Comparison of ENCODE assay signal across 8 cellular contexts in genomic region chr1:151055581-151055980, GRCh38. TPM values are rescaled to one million over a fixed set of nuclear protein-coding genes. Genes with fewer than 3 reads are reported as not detected.
DNase-seq lines count a peak whose midpoint lies in the region; ATAC-seq and TF ChIP-seq lines count a peak whose summit lies in the region.

No MANE protein-coding gene starts in this region.

- H3K4me1 ChIP-seq in muscle layer of colon (ENCODE audit: insufficient read depth, low read length), result peaks cover 30% of the 10 kb centered on the region
- peaks cover 22 to 38% of the 10 kb centered on the region in 2 donors for H3K4me1 ChIP-seq in thoracic aorta (ENCODE audit: control insufficient read depth in 1 of 2, low read depth in 2 of 2)

- no peak for ATAC-seq in activated T-cell treated with anti-CD3 and anti-CD28 coated beads, Interleukin-2, amount 50 U/mL, for 4 hours
- no peak for ATAC-seq in thoracic aorta (ENCODE audit: insufficient number of reproducible peaks, low FRiP score, low read depth)
- no peak for ATAC-seq in HG03565 (IDR thresholded peaks at IDR 0.05; ENCODE audit: unreplicated experiment)

- no peaks in the 10 kb centered on the region for H3K27me3 Mint-ChIP-seq in activated T-cell treated with anti-CD3 and anti-CD28 coated beads, Interleukin-2, amount 50 U/mL, for 4 hours (ENCODE audit: low read depth)
- H3K27me3 Mint-ChIP-seq in activated naive CD8-positive, alpha-beta T cell treated with anti-CD3 and anti-CD28 coated beads for 36 hours, result no peaks in the 10 kb centered on the region

- peaks cover 48% of the 10 kb centered on the region for H3K36me3 Mint-ChIP-seq in activated T-cell treated with anti-CD3 and anti-CD28 coated beads, Interleukin-2, amount 50 U/mL, for 4 hours (ENCODE audit: insufficient read depth)
- peaks cover 68% of the 10 kb centered on the region for H3K36me3 Mint-ChIP-seq in activated naive CD8-positive, alpha-beta T cell treated with anti-CD3 and anti-CD28 coated beads for 36 hours

- H3K9me3 ChIP-seq in muscle layer of colon (ENCODE audit: low read length) (no peaks in the 10 kb centered on the region), thoracic aorta (no peaks in the 10 kb centered on the region)

- no peak for DNase-seq in activated T-cell treated with anti-CD3 and anti-CD28 coated beads, Interleukin-2, amount 50 U/mL, for 4 hours
- DNase-seq in activated T-cell treated with anti-CD3 and anti-CD28 coated beads, Interleukin-2, amount 50 U/mL, for 1 hour, result no peak
- DNase-seq in activated naive CD8-positive, alpha-beta T cell treated with anti-CD3 and anti-CD28 coated beads for 36 hours, result no peak
- DNase-seq in thoracic aorta (ENCODE audit: low spot score) (no peak), H4 (ENCODE audit: low spot score) (no peak), GDM1 (lab: John Stamatoyannopoulos, UW) (no peak)

- peak overlapping the region; percentile 95 for H3K27ac Mint-ChIP-seq in activated naive CD8-positive, alpha-beta T cell treated with anti-CD3 and anti-CD28 coated beads for 36 hours

- peaks cover 70% of the 10 kb centered on the region for H3K4me1 Mint-ChIP-seq in activated T-cell treated with anti-CD3 and anti-CD28 coated beads, Interleukin-2, amount 50 U/mL, for 4 hours (ENCODE audit: low read depth)
- H3K4me1 Mint-ChIP-seq in activated naive CD8-positive, alpha-beta T cell treated with anti-CD3 and anti-CD28 coated beads for 36 hours, result peaks cover 54% of the 10 kb centered on the region

- no peak overlapping the region for H3K9ac ChIP-seq in muscle layer of colon (ENCODE audit: low read length)

- no peaks in the 10 kb centered on the region for H3K9me3 Mint-ChIP-seq in activated T-cell treated with anti-CD3 and anti-CD28 coated beads, Interleukin-2, amount 50 U/mL, for 4 hours
- H3K9me3 Mint-ChIP-seq in activated naive CD8-positive, alpha-beta T cell treated with anti-CD3 and anti-CD28 coated beads for 36 hours, result no peaks in the 10 kb centered on the region

- H3K4me3 ChIP-seq in muscle layer of colon (ENCODE audit: low read depth in 1 of 2, low read length in 2 of 2), result no peak overlapping the region
- H3K4me3 ChIP-seq in thoracic aorta, result peak overlapping the region; percentile 100

- H3K36me3 ChIP-seq in muscle layer of colon (ENCODE audit: insufficient read depth, low read length), result peaks cover 42% of the 10 kb centered on the region
- peaks cover 42% of the 10 kb centered on the region for H3K36me3 ChIP-seq in thoracic aorta

- H3K4me3 Mint-ChIP-seq in activated T-cell treated with anti-CD3 and anti-CD28 coated beads, Interleukin-2, amount 50 U/mL, for 4 hours, result peak overlapping the region; percentile 99
- H3K4me3 Mint-ChIP-seq in activated naive CD8-positive, alpha-beta T cell treated with anti-CD3 and anti-CD28 coated beads for 36 hours, result peak overlapping the region; percentile 96

- TF ChIP-seq CTCF in thoracic aorta (IDR thresholded peaks at IDR 0.05), result no peak

- H3K27ac ChIP-seq in muscle layer of colon (ENCODE audit: low read depth, low read length) (peak overlapping the region; percentile 41), thoracic aorta (peak overlapping the region; percentile 67 to 99)

- H3K27me3 ChIP-seq in muscle layer of colon (ENCODE audit: control insufficient read depth in 1 of 2, insufficient read depth in 2 of 2, low read length in 2 of 2) (no peaks in the 10 kb centered on the region), thoracic aorta (replicated peaks; ENCODE audit: insufficient read depth) (no peaks in the 10 kb centered on the region)

RNA-seq across cellular contexts. Expression of gene CDC42SE1, which starts 3.8 kb away (rescaled TPM):
- 100 to 1,000 TPM; 126 to 148 (median 142) TPM for total RNA-seq in activated T-cell treated with anti-CD3 and anti-CD28 coated beads, Interleukin-2, amount 50 U/mL, for 4 hours
- 100 to 1,000 TPM; 128 TPM for total RNA-seq in activated naive CD8-positive, alpha-beta T cell treated with anti-CD3 and anti-CD28 coated beads for 36 hours
- total RNA-seq in thoracic aorta, result 100 to 1,000 TPM in 1 of 2 donors, 10 to 100 TPM in 1; 66.2 to 134 TPM
- total RNA-seq in H4 (2014; rRNA removed; shearing (Covaris generic)), result 46.8 and 49.5 TPM in 2 replicates

RNA-seq across cellular contexts. Expression of gene MLLT11, which starts 4.6 kb away (rescaled TPM):
- 1 to 10 TPM; 2.3 to 2.8 (median 2.6) TPM for total RNA-seq in activated T-cell treated with anti-CD3 and anti-CD28 coated beads, Interleukin-2, amount 50 U/mL, for 4 hours
- 1 to 10 TPM; 4.9 to 5.0 TPM for total RNA-seq in activated naive CD8-positive, alpha-beta T cell treated with anti-CD3 and anti-CD28 coated beads for 36 hours
- 1 to 10 TPM; 1.2 to 3.1 TPM for total RNA-seq in thoracic aorta
- 49.2 and 65.3 TPM in 2 replicates for total RNA-seq in H4 (2014; rRNA removed; shearing (Covaris generic))

RNA-seq across cellular contexts. Expression of gene C1orf56, which starts 8.0 kb away (rescaled TPM):
- total RNA-seq in activated T-cell treated with anti-CD3 and anti-CD28 coated beads, Interleukin-2, amount 50 U/mL, for 4 hours, result 1 to 10 TPM in 2 of 3 donors, under 1 TPM in 1; 0.99 to 1.3 (median 1.1) TPM
- 1 to 10 TPM; 1.1 to 1.2 TPM for total RNA-seq in activated naive CD8-positive, alpha-beta T cell treated with anti-CD3 and anti-CD28 coated beads for 36 hours
- 1 to 10 TPM; 5.0 to 5.3 TPM for total RNA-seq in thoracic aorta
- 0.86 and 2.7 TPM in 2 replicates for total RNA-seq in H4 (2014; rRNA removed; shearing (Covaris generic))

RNA-seq across cellular contexts. Expression of gene GABPB2, which starts 15.0 kb away (rescaled TPM):
- total RNA-seq in activated T-cell treated with anti-CD3 and anti-CD28 coated beads, Interleukin-2, amount 50 U/mL, for 4 hours, result 10 to 100 TPM; 22.0 to 25.7 (median 22.2) TPM
- 10 to 100 TPM; 17.9 to 19.1 TPM for total RNA-seq in activated naive CD8-positive, alpha-beta T cell treated with anti-CD3 and anti-CD28 coated beads for 36 hours
- total RNA-seq in thoracic aorta, result 10 to 100 TPM; 24.6 to 33.0 TPM
- total RNA-seq in H4 (2014; rRNA removed; shearing (Covaris generic)), result 2.6 and 8.3 TPM in 2 replicates

RNA-seq across cellular contexts. Expression of gene BNIPL, which starts 19.2 kb away (rescaled TPM):
- total RNA-seq in activated T-cell treated with anti-CD3 and anti-CD28 coated beads, Interleukin-2, amount 50 U/mL, for 4 hours, result under 1 TPM; 0.22 to 0.53 (median 0.28) TPM
- under 1 TPM; 0.52 to 0.54 TPM for total RNA-seq in activated naive CD8-positive, alpha-beta T cell treated with anti-CD3 and anti-CD28 coated beads for 36 hours
- 1 to 10 TPM in 1 of 2 donors, under 1 TPM in 1; 0.14 to 2.6 TPM for total RNA-seq in thoracic aorta
- 0.10 TPM in 1 of 2 replicates, not detected in the other for total RNA-seq in H4 (2014; rRNA removed; shearing (Covaris generic))
